14 cellular contexts compared by ENCODE assay signal in genomic region chr14:64444140-64444539, GRCh38. TPM values are rescaled to one million over a fixed set of nuclear protein-coding genes. Genes with fewer than 3 reads are reported as not detected.
A peak's percentile ranks its signal among the peaks of the same experiment; 100 is the strongest.
DNase-seq lines count a peak whose midpoint lies in the region; ATAC-seq and TF ChIP-seq lines count a peak whose summit lies in the region.
"Had no signal": no experiment of that assay in that cellular context is flagged by ENCODE, and none has a peak within 500 bp of the region (broad histone marks: within the 10 kb centered on the region; RNA-seq: fewer than 3 reads in every experiment).

No MANE protein-coding gene starts in this region.

- H3K18ac ChIP-seq in mesendoderm (ENCODE audit: low read length) = no peak overlapping the region

- H2BK120ac ChIP-seq in mesendoderm (ENCODE audit: low read depth, low read length) = no peak overlapping the region

- 96% methylated on average over 11 of the region's 11 CpGs for WGBS in hepatocyte (ENCODE audit: low lambda C conversion rate, missing lambda C conversion rate)
- WGBS in mesendoderm (ENCODE audit: extremely low coverage, insufficient coverage, low lambda C conversion rate) = no CpG with 5 or more reads among the region's 11 CpGs

- H3K27ac Mint-ChIP-seq in activated naive CD4-positive, alpha-beta T cell treated with anti-CD3 and anti-CD28 coated beads, Interleukin-2, amount 50 U/mL, for 72 hours = peak overlapping the region; percentile 75 to 87
- peak overlapping the region; percentile 58; the same call in 1 of the 2 replicates for H3K27ac Mint-ChIP-seq in WTC11
- H3K27ac Mint-ChIP-seq: progenitor cell of endocrine pancreas had no signal

- H3K4me2 ChIP-seq in hepatocyte (no peak overlapping the region), mesendoderm (ENCODE audit: low read length) (no peak overlapping the region)

- no peak overlapping the region for H4K5ac ChIP-seq in mesendoderm (ENCODE audit: low read length)

- H3K27ac ChIP-seq in upper lobe of right lung = no peak overlapping the region
- H3K27ac ChIP-seq in hepatocyte = no peak overlapping the region
- no peak overlapping the region for H3K27ac ChIP-seq in mesendoderm (ENCODE audit: low read depth, low read length)

- H3K4me1 ChIP-seq in iPS-15b (ENCODE audit: control insufficient read depth, insufficient read depth, low read length) = no peaks in the 10 kb centered on the region
- H3K4me1 ChIP-seq in upper lobe of right lung = peaks cover 7% of the 10 kb centered on the region
- peaks cover 4% of the 10 kb centered on the region for H3K4me1 ChIP-seq in hepatocyte (ENCODE audit: insufficient read depth)
- peaks cover 2% of the 10 kb centered on the region for H3K4me1 ChIP-seq in mesendoderm (ENCODE audit: control insufficient read depth, low read depth, low read length)
- H3K4me1 ChIP-seq: upper lobe of left lung had no signal

- H2AK5ac ChIP-seq in mesendoderm (ENCODE audit: low read length) = no peak overlapping the region

- H2BK5ac ChIP-seq in mesendoderm (ENCODE audit: low read length) = no peak overlapping the region

- H3K9me3 ChIP-seq in iPS-15b (ENCODE audit: control insufficient read depth, insufficient read depth, low read length) (no peaks in the 10 kb centered on the region), upper lobe of right lung (no peaks in the 10 kb centered on the region), hepatocyte (ENCODE audit: low read depth) (no peaks in the 10 kb centered on the region)
- H3K9me3 ChIP-seq: upper lobe of left lung had no signal

- H3K36me3 ChIP-seq in iPS-15b (ENCODE audit: control insufficient read depth, insufficient read depth, low read length) = peaks cover 48% of the 10 kb centered on the region
- peaks cover 34% of the 10 kb centered on the region for H3K36me3 ChIP-seq in upper lobe of right lung
- no peaks in the 10 kb centered on the region for H3K36me3 ChIP-seq in hepatocyte (replicated peaks; ENCODE audit: insufficient read depth, low read depth)
- H3K36me3 ChIP-seq in mesendoderm (ENCODE audit: control insufficient read depth, insufficient read depth, low read length) = peaks cover 24% of the 10 kb centered on the region

- H3K79me2 ChIP-seq in hepatocyte = no peaks in the 10 kb centered on the region
- H3K79me2 ChIP-seq in mesendoderm (ENCODE audit: control insufficient read depth, insufficient read depth, low read length) = no peaks in the 10 kb centered on the region

- intact Hi-C loops in upper lobe of right lung (cut with DNase I) = no loop called here

- POLR2A ChIA-PET in WTC11 (lab: Charles Lee) = no interaction called here

- H3K9me2 ChIP-seq in hepatocyte (replicated peaks; ENCODE audit: insufficient read depth) = no peaks in the 10 kb centered on the region

- no peak overlapping the region for H3K56ac ChIP-seq in mesendoderm (ENCODE audit: low read length)

- no peak for ATAC-seq in activated naive CD4-positive, alpha-beta T cell treated with anti-CD3 and anti-CD28 coated beads, Interleukin-2, amount 50 U/mL, for 72 hours
- ATAC-seq in WTC11 = no peak
- ATAC-seq in upper lobe of right lung = peak; percentile 50
- ATAC-seq: HepG2 had no signal

- CTCF ChIA-PET in WTC11 (lab: Charles Lee) = interaction anchor here (1.1 kb wide), 1 partner anchor 14 kb away, joined by 3 read pairs; no protein-coding TSS in a partner anchor

- no peak overlapping the region for H4K8ac ChIP-seq in mesendoderm (ENCODE audit: low read depth, low read length)

- H3K9me3 Mint-ChIP-seq in activated naive CD4-positive, alpha-beta T cell treated with anti-CD3 and anti-CD28 coated beads, Interleukin-2, amount 50 U/mL, for 72 hours = no peaks in the 10 kb centered on the region
- no peaks in the 10 kb centered on the region for H3K9me3 Mint-ChIP-seq in WTC11

- no peaks in the 10 kb centered on the region for H3K27me3 ChIP-seq in iPS-15b (ENCODE audit: control insufficient read depth, insufficient read depth, low read length)
- H3K27me3 ChIP-seq in upper lobe of right lung = no peaks in the 10 kb centered on the region
- no peaks in the 10 kb centered on the region for H3K27me3 ChIP-seq in hepatocyte
- no peaks in the 10 kb centered on the region for H3K27me3 ChIP-seq in mesendoderm (ENCODE audit: insufficient read depth, low read length, poor library complexity)
- H3K27me3 ChIP-seq: upper lobe of left lung had no signal

- H3K9ac ChIP-seq in iPS-15b (ENCODE audit: low read depth, low read length) = peak overlapping the region; percentile 47
- no peak overlapping the region for H3K9ac ChIP-seq in mesendoderm (ENCODE audit: low read length)

- H3K36me3 Mint-ChIP-seq in activated naive CD4-positive, alpha-beta T cell treated with anti-CD3 and anti-CD28 coated beads, Interleukin-2, amount 50 U/mL, for 72 hours = peaks cover 31 to 41% of the 10 kb centered on the region in 2 donors
- H3K36me3 Mint-ChIP-seq in WTC11 = peaks cover 70% of the 10 kb centered on the region

- no peaks in the 10 kb centered on the region for H4K20me1 ChIP-seq in hepatocyte (ENCODE audit: insufficient read depth, poor library complexity, severe bottlenecking)

- no peak overlapping the region for H3K23ac ChIP-seq in mesendoderm (ENCODE audit: low read length)

- H3K27me3 Mint-ChIP-seq in WTC11 (ENCODE audit: low read depth) = no peaks in the 10 kb centered on the region
- H3K27me3 Mint-ChIP-seq: progenitor cell of endocrine pancreas had no signal

- H3K4ac ChIP-seq in mesendoderm (ENCODE audit: low read depth, low read length) = no peak overlapping the region

- no peaks in the 10 kb centered on the region for H3K79me1 ChIP-seq in mesendoderm (ENCODE audit: low read length)

- TF ChIP-seq CTCF in WTC11 (IDR thresholded peaks at IDR 0.05) = no peak
- no peak for TF ChIP-seq CTCF in upper lobe of right lung (IDR thresholded peaks at IDR 0.05)
- no peak for TF ChIP-seq CTCF in hepatocyte (IDR thresholded peaks at IDR 0.05; ENCODE audit: poor library complexity)

- no peaks in the 10 kb centered on the region for H3K4me1 Mint-ChIP-seq in WTC11

- no peak overlapping the region for H3K4me3 ChIP-seq in iPS-15b (ENCODE audit: low read depth, low read length)
- H3K4me3 ChIP-seq in upper lobe of right lung = no peak overlapping the region
- no peak overlapping the region for H3K4me3 ChIP-seq in hepatocyte
- H3K4me3 ChIP-seq in mesendoderm (ENCODE audit: low read length) = no peak overlapping the region
- H3K4me3 ChIP-seq: upper lobe of left lung had no signal

- no peak for DNase-seq in activated naive CD4-positive, alpha-beta T cell treated with anti-CD3 and anti-CD28 coated beads, Interleukin-2, amount 50 U/mL, for 72 hours (ENCODE audit: low spot score in 2 of 2)
- DNase-seq in activated naive CD4-positive, alpha-beta T cell treated with anti-CD3 and anti-CD28 coated beads, Interleukin-2, amount 50 U/mL, for 16 hours = no peak
- DNase-seq in WTC11 (ENCODE audit: low spot score) (no peak), upper lobe of right lung (no peak), hepatocyte (ENCODE audit: low spot score) (no peak), mesendoderm (no peak), ecto neural progenitor cell (ENCODE audit: low spot score) (no peak)
- DNase-seq: DMS 273 treated with DMSO at 0.1 percent for 48 hours, NCI-H1436 treated with DMSO at 0.1 percent for 48 hours, NCI-H510A treated with DMSO at 0.1 percent for 48 hours, upper lobe of left lung had no signal

- H3K4me3 Mint-ChIP-seq in WTC11 = no peak overlapping the region

- H2BK15ac ChIP-seq in mesendoderm (replicated peaks; ENCODE audit: low read depth) = no peak overlapping the region

- no peak overlapping the region for H2AFZ ChIP-seq in hepatocyte

TF ChIP-seq in WTC11, 78 proteins besides CTCF, POLR2A, EP300 and RAD21:
- TF ChIP-seq PRRX2 (CRISPR knock-in tag; IDR thresholded peaks at IDR 0.05) = no peak
- no peak for TF ChIP-seq STAT6 (CRISPR knock-in tag; conservative IDR thresholded peaks at IDR 0.05; ENCODE audit: low read depth)
- TF ChIP-seq TP53 (CRISPR knock-in tag; IDR thresholded peaks at IDR 0.05) = no peak
- no peak for TF ChIP-seq ZNF416 (CRISPR knock-in tag; IDR thresholded peaks at IDR 0.05)
TF ChIP-seq in WTC11: peak in this region for 0.

RNA-seq across cellular contexts. Expression of gene AKAP5, which starts 21.2 kb away (rescaled TPM):
- 1 to 10 TPM; 1.4 to 1.8 TPM for total RNA-seq in activated naive CD4-positive, alpha-beta T cell treated with anti-CD3 and anti-CD28 coated beads, Interleukin-2, amount 50 U/mL, for 72 hours
- total RNA-seq in WTC11 (2021) (2.8 to 3.0 TPM (median 3.0 TPM) in 3 replicates), upper lobe of right lung (3.6 TPM), hepatocyte (7.8 and 9.4 TPM in 2 replicates)
- polyA plus RNA-seq in hepatocyte = 0.60 and 1.4 TPM in 2 replicates
- 2.5 TPM for polyA plus RNA-seq in mesendoderm (2013, experiment 1 of 2)
- polyA plus RNA-seq in mesendoderm (2013, experiment 2 of 2) = 2.5 TPM

RNA-seq across cellular contexts. Expression of gene MTHFD1, which starts 56.0 kb away (rescaled TPM):
- 100 to 1,000 TPM; 194 to 218 TPM for total RNA-seq in activated naive CD4-positive, alpha-beta T cell treated with anti-CD3 and anti-CD28 coated beads, Interleukin-2, amount 50 U/mL, for 72 hours
- 224 to 229 TPM (median 226 TPM) in 3 replicates for total RNA-seq in WTC11 (2021)
- total RNA-seq in upper lobe of right lung = 47.1 TPM
- 19.5 and 29.5 TPM in 2 replicates for total RNA-seq in hepatocyte
- 24.4 and 31.9 TPM in 2 replicates for polyA plus RNA-seq in hepatocyte
- polyA plus RNA-seq in mesendoderm (2013, experiment 1 of 2) = 207 TPM
- 208 TPM for polyA plus RNA-seq in mesendoderm (2013, experiment 2 of 2)

RNA-seq across cellular contexts. Expression of gene ZBTB25, which starts 59.5 kb away (rescaled TPM):
- 10 to 100 TPM; 38.1 to 50.7 TPM for total RNA-seq in activated naive CD4-positive, alpha-beta T cell treated with anti-CD3 and anti-CD28 coated beads, Interleukin-2, amount 50 U/mL, for 72 hours
- total RNA-seq in WTC11 (2021) = 11.9 to 14.0 TPM (median 13.1 TPM) in 3 replicates
- total RNA-seq in upper lobe of right lung = 13.1 TPM
- total RNA-seq in hepatocyte = 7.2 and 8.4 TPM in 2 replicates
- polyA plus RNA-seq in hepatocyte = 7.0 and 8.4 TPM in 2 replicates
- 4.1 TPM for polyA plus RNA-seq in mesendoderm (2013, experiment 1 of 2)
- polyA plus RNA-seq in mesendoderm (2013, experiment 2 of 2) = 3.8 TPM
